Comparison of ENCODE assay signal across 1 cellular context in the genomic region with DNA sequence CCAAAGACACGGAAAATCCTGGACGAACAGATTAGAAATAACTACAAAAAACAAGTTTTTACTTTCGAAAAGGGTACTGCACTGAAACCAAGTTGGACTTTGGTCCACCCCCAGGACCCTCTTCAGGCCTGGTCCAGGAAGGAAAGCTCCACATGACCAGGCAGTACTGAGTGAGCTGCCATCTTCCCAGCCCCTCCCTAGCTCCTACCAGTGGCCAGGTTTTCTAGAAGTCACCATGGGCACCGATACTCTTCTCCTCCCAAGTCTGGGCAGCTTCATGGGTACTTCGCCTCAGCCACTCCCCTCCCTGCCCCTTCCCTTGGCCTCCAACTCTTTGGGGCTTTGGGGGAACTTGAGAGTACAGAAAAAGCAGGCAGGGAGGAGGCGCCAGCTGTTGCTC.
TF ChIP-seq lines count a peak whose summit lies in the region.

No MANE protein-coding gene starts in this region.

TF ChIP-seq in GM12878, 131 proteins besides CTCF, POLR2A, EP300 and RAD21:
- no peak for TF ChIP-seq SMC3 (IDR thresholded peaks at IDR 0.05; ENCODE audit: borderline replicate concordance, low read length)
- TF ChIP-seq YY1 (IDR thresholded peaks at IDR 0.05; ENCODE audit: low read depth, low read length), result no peak
- TF ChIP-seq EZH2 (IDR thresholded peaks at IDR 0.05; ENCODE audit: borderline replicate concordance, control insufficient read depth, low read depth, low read length), result no peak
- no peak for TF ChIP-seq ZNF592 (IDR thresholded peaks at IDR 0.05)
- no peak for TF ChIP-seq MYC (IDR thresholded peaks at IDR 0.05; ENCODE audit: insufficient read depth, insufficient read length, insufficient replicate concordance, low read length, severe bottlenecking)
- no peak for TF ChIP-seq ZNF384 (IDR thresholded peaks at IDR 0.05; ENCODE audit: borderline replicate concordance, low read depth, low read length)
- TF ChIP-seq, protein P1, sequence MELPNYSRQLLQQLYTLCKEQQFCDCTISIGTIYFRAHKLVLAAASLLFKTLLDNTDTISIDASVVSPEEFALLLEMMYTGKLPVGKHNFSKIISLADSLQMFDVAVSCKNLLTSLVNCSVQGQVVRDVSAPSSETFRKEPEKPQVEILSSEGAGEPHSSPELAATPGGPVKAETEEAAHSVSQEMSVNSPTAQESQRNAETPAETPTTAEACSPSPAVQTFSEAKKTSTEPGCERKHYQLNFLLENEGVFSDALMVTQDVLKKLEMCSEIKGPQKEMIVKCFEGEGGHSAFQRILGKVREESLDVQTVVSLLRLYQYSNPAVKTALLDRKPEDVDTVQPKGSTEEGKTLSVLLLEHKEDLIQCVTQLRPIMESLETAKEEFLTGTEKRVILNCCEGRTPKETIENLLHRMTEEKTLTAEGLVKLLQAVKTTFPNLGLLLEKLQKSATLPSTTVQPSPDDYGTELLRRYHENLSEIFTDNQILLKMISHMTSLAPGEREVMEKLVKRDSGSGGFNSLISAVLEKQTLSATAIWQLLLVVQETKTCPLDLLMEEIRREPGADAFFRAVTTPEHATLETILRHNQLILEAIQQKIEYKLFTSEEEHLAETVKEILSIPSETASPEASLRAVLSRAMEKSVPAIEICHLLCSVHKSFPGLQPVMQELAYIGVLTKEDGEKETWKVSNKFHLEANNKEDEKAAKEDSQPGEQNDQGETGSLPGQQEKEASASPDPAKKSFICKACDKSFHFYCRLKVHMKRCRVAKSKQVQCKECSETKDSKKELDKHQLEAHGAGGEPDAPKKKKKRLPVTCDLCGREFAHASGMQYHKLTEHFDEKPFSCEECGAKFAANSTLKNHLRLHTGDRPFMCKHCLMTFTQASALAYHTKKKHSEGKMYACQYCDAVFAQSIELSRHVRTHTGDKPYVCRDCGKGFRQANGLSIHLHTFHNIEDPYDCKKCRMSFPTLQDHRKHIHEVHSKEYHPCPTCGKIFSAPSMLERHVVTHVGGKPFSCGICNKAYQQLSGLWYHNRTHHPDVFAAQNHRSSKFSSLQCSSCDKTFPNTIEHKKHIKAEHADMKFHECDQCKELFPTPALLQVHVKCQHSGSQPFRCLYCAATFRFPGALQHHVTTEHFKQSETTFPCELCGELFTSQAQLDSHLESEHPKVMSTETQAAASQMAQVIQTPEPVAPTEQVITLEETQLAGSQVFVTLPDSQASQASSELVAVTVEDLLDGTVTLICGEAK (IDR thresholded peaks at IDR 0.05; ENCODE audit: borderline replicate concordance), result no peak
- TF ChIP-seq HDGF (IDR thresholded peaks at IDR 0.05), result no peak
- no peak for TF ChIP-seq LARP7 (IDR thresholded peaks at IDR 0.05)
- TF ChIP-seq FOXM1 (IDR thresholded peaks at IDR 0.05; ENCODE audit: low read depth, low read length), result no peak
- no peak for TF ChIP-seq HDAC2 (IDR thresholded peaks at IDR 0.05)
- TF ChIP-seq CREM (IDR thresholded peaks at IDR 0.05; ENCODE audit: low read depth), result no peak
- TF ChIP-seq CHD4 (IDR thresholded peaks at IDR 0.05), result no peak
- TF ChIP-seq EED (IDR thresholded peaks at IDR 0.05; ENCODE audit: low read depth), result no peak
- no peak for TF ChIP-seq E4F1 (IDR thresholded peaks at IDR 0.05; ENCODE audit: borderline replicate concordance, partially characterized antibody)
- no peak for TF ChIP-seq GABPA (IDR thresholded peaks at IDR 0.05; ENCODE audit: low read depth)
- no peak for TF ChIP-seq ASH2L (IDR thresholded peaks at IDR 0.05; ENCODE audit: borderline replicate concordance, low read depth)
- no peak for TF ChIP-seq USF2 (IDR thresholded peaks at IDR 0.05; ENCODE audit: borderline replicate concordance, low read depth, low read length)
- TF ChIP-seq, protein P2, sequence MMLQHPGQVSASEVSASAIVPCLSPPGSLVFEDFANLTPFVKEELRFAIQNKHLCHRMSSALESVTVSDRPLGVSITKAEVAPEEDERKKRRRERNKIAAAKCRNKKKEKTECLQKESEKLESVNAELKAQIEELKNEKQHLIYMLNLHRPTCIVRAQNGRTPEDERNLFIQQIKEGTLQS (IDR thresholded peaks at IDR 0.05; ENCODE audit: borderline replicate concordance, extremely low read depth, low read depth, low read length), result no peak
- TF ChIP-seq NFYA (IDR thresholded peaks at IDR 0.05; ENCODE audit: borderline replicate concordance, low read depth, low read length), result no peak
